In genomic region chr1:60978421-60979357, GRCh38 we compare ENCODE assay signal across 8 cellular contexts.
DNase-seq lines count a peak whose midpoint lies in the region; ATAC-seq and TF ChIP-seq lines count a peak whose summit lies in the region.

No MANE protein-coding gene starts in this region.

- H3K9me3 Mint-ChIP-seq in nephron, result no peaks in the 10 kb centered on the region

- H3K27me3 Mint-ChIP-seq in T-helper 17 cell, result peaks cover 34% of the 10 kb centered on the region
- H3K27me3 Mint-ChIP-seq in nephron (ENCODE audit: low read depth), result peaks cover 4% of the 10 kb centered on the region

- H3K36me3 Mint-ChIP-seq in T-helper 17 cell (ENCODE audit: low read depth) (no peaks in the 10 kb centered on the region), nephron (ENCODE audit: low read depth) (no peaks in the 10 kb centered on the region)

- ATAC-seq in HG03558 (IDR thresholded peaks at IDR 0.05; ENCODE audit: extremely low read depth, unreplicated experiment) (peak; percentile 54), T-helper 17 cell (peak; percentile 55), omental fat pad (ENCODE audit: low FRiP score) (no peak)

- H3K36me3 ChIP-seq in effector memory CD4-positive, alpha-beta T cell (ENCODE audit: control insufficient read depth, insufficient read depth, low read length), result no peaks in the 10 kb centered on the region

- H3K27ac Mint-ChIP-seq in T-helper 17 cell (no peak overlapping the region), nephron (peak overlapping the region in 1 of 3 experiments; percentile 38)

- H3K4me3 Mint-ChIP-seq in T-helper 17 cell, result no peak overlapping the region
- no peak overlapping the region for H3K4me3 Mint-ChIP-seq in nephron

- peaks cover 3% of the 10 kb centered on the region for H3K4me1 Mint-ChIP-seq in T-helper 17 cell
- H3K4me1 Mint-ChIP-seq in nephron, result peaks cover 13% of the 10 kb centered on the region

- no peaks in the 10 kb centered on the region for H3K9me3 ChIP-seq in T-helper 17 cell (ENCODE audit: control insufficient read depth, low read length, poor library complexity, severe bottlenecking)
- H3K9me3 ChIP-seq in effector memory CD4-positive, alpha-beta T cell (ENCODE audit: control insufficient read depth, low read length), result no peaks in the 10 kb centered on the region

- H3K27ac ChIP-seq in effector memory CD4-positive, alpha-beta T cell (ENCODE audit: insufficient read depth, low read length, poor library complexity, severe bottlenecking), result no peak overlapping the region

- H3K4me3 ChIP-seq in effector memory CD4-positive, alpha-beta T cell (ENCODE audit: insufficient read depth, low read depth, low read length, poor library complexity, severe bottlenecking), result no peak overlapping the region

- TF ChIP-seq CTCF in GM20000 (IDR thresholded peaks at IDR 0.05; ENCODE audit: extremely low read depth, missing control alignments) (peak; percentile 21), nephron (IDR thresholded peaks at IDR 0.05; ENCODE audit: unreplicated experiment in 3 of 3) (peak in 2 of 3 experiments; percentile 40 to 49), omental fat pad (IDR thresholded peaks at IDR 0.05) (no peak)

- DNase-seq in DMS53 treated with DMSO at 0.1 percent for 48 hours (lab: John Stamatoyannopoulos, UW; ENCODE audit: unreplicated experiment) (peak; percentile 78), GM20000 (ENCODE audit: low spot score) (peak; percentile 25), T-helper 17 cell (no peak), omental fat pad (ENCODE audit: low spot score) (no peak), MV-4-11 (lab: John Stamatoyannopoulos, UW) (no peak)
- peak in 2 of 3 donors; percentile 1 to 5 for DNase-seq in effector memory CD4-positive, alpha-beta T cell

- H3K4me1 ChIP-seq in effector memory CD4-positive, alpha-beta T cell (ENCODE audit: control insufficient read depth, insufficient read depth, low read length, poor library complexity, severe bottlenecking), result no peaks in the 10 kb centered on the region

- no peaks in the 10 kb centered on the region for H3K27me3 ChIP-seq in effector memory CD4-positive, alpha-beta T cell (replicated peaks; ENCODE audit: control insufficient read depth, insufficient read depth, low read length, poor library complexity, severe bottlenecking)

Comparison
In these comparisons a context has a peak if more than half of its experiments do, and no peak if none do; other contexts are left out.
1. DNase-seq: peak in DMS53 treated with DMSO at 0.1 percent for 48 hours (single experiment), GM20000 (single experiment) and effector memory CD4-positive, alpha-beta T cell (2 of 3); none in T-helper 17 cell (0 of 3), omental fat pad (single experiment) and MV-4-11 (single experiment).
2. CTCF ChIP-seq: peak in GM20000 (single experiment) and nephron (2 of 3); none in omental fat pad (0 of 3).